ENCODE assay signal across 22 cellular contexts in the genomic region with DNA sequence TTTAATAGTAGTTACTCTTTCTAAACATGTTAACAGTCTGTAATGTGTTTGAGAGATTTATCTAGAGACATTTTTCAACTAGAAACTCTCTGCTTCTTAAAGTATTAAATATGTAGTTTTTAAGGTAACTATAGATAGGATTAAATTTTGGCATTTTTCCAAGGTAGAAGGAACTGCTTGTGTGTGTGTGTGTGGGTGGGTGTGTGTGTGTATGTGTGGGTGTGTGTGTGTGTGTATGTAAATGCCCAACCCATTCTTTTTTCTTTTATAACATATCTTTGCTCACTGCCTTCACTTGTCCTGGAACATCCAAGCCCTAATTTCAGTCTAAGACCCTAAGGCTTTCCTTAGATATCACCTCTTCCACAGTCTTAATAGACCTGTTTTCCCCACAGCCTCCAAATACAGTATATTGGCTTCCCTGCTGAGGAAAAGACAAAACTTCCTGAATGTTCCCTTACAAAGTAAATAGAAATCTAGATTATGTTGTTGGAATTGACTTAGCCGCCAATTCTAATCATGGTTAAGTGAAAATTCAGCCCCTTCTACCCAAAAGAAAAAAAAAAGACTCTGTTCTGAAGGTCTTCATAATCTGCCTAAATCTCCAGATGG.
"Had no signal": no experiment of that assay in that cellular context is flagged by ENCODE, and none has a peak within 500 bp of the region (broad histone marks: within the 10 kb centered on the region; RNA-seq: fewer than 3 reads in every experiment).

No MANE protein-coding gene starts in this region.

- H3K9me3 Mint-ChIP-seq: activated CD4-positive, alpha-beta T cell treated with anti-CD3 and anti-CD28 coated beads, Interleukin-2, amount 10 ng/mL, durations not matched to agents 7 days and 5 days; activated naive CD4-positive, alpha-beta T cell treated with anti-CD3 and anti-CD28 coated beads, Interleukin-2, amount 10 ng/mL, durations not matched to agents 7 days and 5 days; endodermal cell; nephron progenitor cell had no signal

- H3K9me3 ChIP-seq: colonic mucosa, left lung, thyroid gland had no signal

- H3K4me3 Mint-ChIP-seq: activated CD4-positive, alpha-beta T cell treated with anti-CD3 and anti-CD28 coated beads, Interleukin-2, amount 10 ng/mL, durations not matched to agents 7 days and 5 days; activated naive CD4-positive, alpha-beta T cell treated with anti-CD3 and anti-CD28 coated beads, Interleukin-2, amount 10 ng/mL, durations not matched to agents 7 days and 5 days; endodermal cell; nephron progenitor cell had no signal

- H3K27me3 ChIP-seq: brain microvascular endothelial cell, colonic mucosa, left lung, thyroid gland had no signal

- H3K27ac ChIP-seq: brain microvascular endothelial cell, colonic mucosa, epithelial cell of prostate, left lung, thyroid gland had no signal

- H3K4me1 Mint-ChIP-seq: nephron progenitor cell had no signal

- H3K4me1 ChIP-seq: colonic mucosa had no signal

- H3K4me3 ChIP-seq: colonic mucosa, left lung, thyroid gland had no signal

- ATAC-seq: left lung had no signal

- DNase-seq: activated CD4-positive, alpha-beta T cell treated with anti-CD3 and anti-CD28 coated beads, Interleukin-2, amount 10 ng/mL, durations not matched to agents 7 days and 5 days; activated naive CD4-positive, alpha-beta T cell treated with anti-CD3 and anti-CD28 coated beads, Interleukin-2, amount 10 ng/mL, durations not matched to agents 7 days and 5 days; aorta; brain microvascular endothelial cell; central memory CD4-positive, alpha-beta T cell; colonic mucosa; endodermal cell; foreskin melanocyte; glutamatergic neuron; hypothalamus; left lung; mammary epithelial cell; midbrain; nephron progenitor cell; occipital lobe; retina; stimulated activated CD8-positive, alpha-beta memory T cell treated with anti-CD3 and anti-CD28 coated beads, Interleukin-4, amount 100 ng/mL, for 48 hours; stimulated activated naive CD4-positive, alpha-beta T cell; T-helper 1 cell; T-helper 9 cell; thyroid gland had no signal

- H3K27me3 Mint-ChIP-seq: activated CD4-positive, alpha-beta T cell treated with anti-CD3 and anti-CD28 coated beads, Interleukin-2, amount 10 ng/mL, durations not matched to agents 7 days and 5 days; activated naive CD4-positive, alpha-beta T cell treated with anti-CD3 and anti-CD28 coated beads, Interleukin-2, amount 10 ng/mL, durations not matched to agents 7 days and 5 days had no signal

- H3K27ac Mint-ChIP-seq: endodermal cell, nephron progenitor cell had no signal

- H3K36me3 ChIP-seq: colonic mucosa had no signal
